Comparison of ENCODE assay signal across 10 cellular contexts in the genomic region with DNA sequence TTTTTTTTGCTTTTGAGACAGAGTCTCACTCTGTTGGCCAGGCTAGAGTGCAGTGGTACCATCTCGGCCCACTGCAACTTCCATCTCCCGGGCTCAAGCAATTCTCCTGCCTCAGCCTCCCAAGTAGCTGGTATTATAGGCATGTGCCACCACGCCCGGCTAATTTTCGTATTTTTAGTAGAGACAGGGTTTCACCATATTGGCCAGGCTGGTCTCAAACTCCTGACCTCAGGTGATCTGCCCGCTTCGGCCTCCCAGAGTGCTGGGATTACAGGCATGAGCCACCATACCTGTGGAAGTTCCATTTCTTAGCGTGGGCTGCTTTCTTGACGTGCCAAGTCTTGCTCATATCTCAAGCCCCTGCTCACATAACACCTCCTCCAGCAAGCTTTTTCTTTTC. TPM values are rescaled to one million over a fixed set of nuclear protein-coding genes. Genes with fewer than 3 reads are reported as not detected.
"Had no signal": no experiment of that assay in that cellular context is flagged by ENCODE, and none has a peak within 500 bp of the region (broad histone marks: within the 10 kb centered on the region; RNA-seq: fewer than 3 reads in every experiment).

No MANE protein-coding gene starts in this region.

RNA-seq across cellular contexts. Expression of gene HTR6, which starts 29.6 kb away (rescaled TPM):
- total RNA-seq: stomach, subcutaneous adipose tissue, thyroid gland, tibial nerve, transverse colon, upper lobe of left lung, ureter, urinary bladder, uterus, vagina had no signal
